In the genomic region with DNA sequence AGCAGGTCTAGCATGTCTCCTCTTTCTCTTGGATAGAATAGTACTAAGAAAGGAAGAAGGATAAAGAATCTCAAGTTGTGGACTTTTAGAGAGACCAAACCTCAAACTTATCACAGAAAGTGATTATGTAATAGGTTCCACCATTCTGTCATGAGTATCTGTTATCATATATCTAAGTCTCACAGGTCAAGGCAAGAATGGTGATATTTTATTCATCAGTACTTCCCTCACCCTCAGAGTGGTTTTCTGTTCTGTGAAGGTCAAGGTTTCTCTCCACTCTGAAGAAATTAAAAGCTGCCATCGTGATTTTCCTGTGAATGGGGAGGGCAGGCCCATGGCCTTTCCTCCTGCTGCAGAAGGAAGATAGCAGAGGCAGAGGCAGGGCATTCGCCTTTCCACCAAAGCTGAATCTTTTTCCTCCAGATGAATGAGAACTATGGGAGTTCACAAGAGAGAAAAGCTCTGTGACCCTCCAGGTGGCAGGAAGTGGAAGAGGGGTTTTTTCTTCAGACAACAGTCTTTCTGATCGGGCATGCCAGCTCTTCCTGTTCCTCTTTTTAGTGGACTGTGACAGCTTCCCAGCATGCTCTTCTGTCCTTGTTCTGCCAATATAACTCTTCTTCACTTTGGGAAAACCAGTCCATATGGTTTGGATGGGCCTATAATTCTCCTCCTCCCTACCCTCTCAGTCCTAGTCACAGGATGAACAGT, we compare ENCODE assay signal across 16 cellular contexts. TPM values are rescaled to one million over a fixed set of nuclear protein-coding genes. Genes with fewer than 3 reads are reported as not detected.
DNase-seq lines count a peak whose midpoint lies in the region; ATAC-seq and TF ChIP-seq lines count a peak whose summit lies in the region.
"Had no signal": no experiment of that assay in that cellular context is flagged by ENCODE, and none has a peak within 500 bp of the region (broad histone marks: within the 10 kb centered on the region; RNA-seq: fewer than 3 reads in every experiment).

No MANE protein-coding gene starts in this region.

- H3K4me3 Mint-ChIP-seq in activated CD4-positive, alpha-beta T cell treated with anti-CD3 and anti-CD28 coated beads, Interleukin-2, amount 10 ng/mL, durations not matched to agents 24 days and 14 days, result no peak overlapping the region
- H3K4me3 Mint-ChIP-seq: activated naive CD8-positive, alpha-beta T cell had no signal

- WGBS in spleen, 5 donors, result 3 to 23% (median 8%) methylated on average over 3 of the region's 3 CpGs

- ATAC-seq in GM19043 (IDR thresholded peaks at IDR 0.05; ENCODE audit: low read depth, unreplicated experiment) (peak; percentile 80), HG02588 (IDR thresholded peaks at IDR 0.05; ENCODE audit: unreplicated experiment) (peak; percentile 73), HG02840 (IDR thresholded peaks at IDR 0.05; ENCODE audit: low FRiP score, unreplicated experiment) (no peak)
- ATAC-seq: left ventricle myocardium superior, sciatic nerve had no signal

- peaks cover 9% of the 10 kb centered on the region for H3K27me3 Mint-ChIP-seq in activated CD4-positive, alpha-beta T cell treated with anti-CD3 and anti-CD28 coated beads, Interleukin-2, amount 10 ng/mL, durations not matched to agents 24 days and 14 days
- H3K27me3 Mint-ChIP-seq: activated naive CD8-positive, alpha-beta T cell had no signal

- H3K9me3 ChIP-seq in spleen, result no peaks in the 10 kb centered on the region

- peak overlapping the region in 5 of 8 donors; percentile 8 to 63 (median 39) for H3K27ac ChIP-seq in spleen
- H3K27ac ChIP-seq: hepatocyte, HL-60 had no signal

- H3K4me1 Mint-ChIP-seq in activated CD4-positive, alpha-beta T cell treated with anti-CD3 and anti-CD28 coated beads, Interleukin-2, amount 10 ng/mL, durations not matched to agents 24 days and 14 days, result peaks cover 2% of the 10 kb centered on the region

- no peak overlapping the region for H3K4me3 ChIP-seq in spleen
- H3K4me3 ChIP-seq: hepatocyte had no signal

- no peak for TF ChIP-seq CTCF in spleen (IDR thresholded peaks at IDR 0.05 in 8 of 11, conservative IDR thresholded peaks at IDR 0.05 in 3 of 11)

- intact Hi-C loops in spleen (cut with DNase I; ENCODE audit: low total_unique reads), result no loop called here
- intact Hi-C loops in activated CD4-positive, alpha-beta T cell treated with anti-CD3 and anti-CD28 coated beads, Interleukin-2, amount 10 ng/mL, durations not matched to agents 24 days and 14 days (cut with micrococcal nuclease), result no loop called here

- no peaks in the 10 kb centered on the region for H3K27me3 ChIP-seq in spleen (replicated peaks in 1 of 7)
- H3K27me3 ChIP-seq: hepatocyte had no signal

- H3K4me1 ChIP-seq in spleen, result peaks cover 0 to 15% (median 4%) of the 10 kb centered on the region in 6 donors

- no peak overlapping the region for H3K27ac Mint-ChIP-seq in activated CD4-positive, alpha-beta T cell treated with anti-CD3 and anti-CD28 coated beads, Interleukin-2, amount 10 ng/mL, durations not matched to agents 24 days and 14 days
- H3K27ac Mint-ChIP-seq: activated naive CD8-positive, alpha-beta T cell had no signal

- no peaks in the 10 kb centered on the region for H3K36me3 ChIP-seq in spleen

- H3K36me3 Mint-ChIP-seq in activated CD4-positive, alpha-beta T cell treated with anti-CD3 and anti-CD28 coated beads, Interleukin-2, amount 10 ng/mL, durations not matched to agents 24 days and 14 days (ENCODE audit: low read depth), result no peaks in the 10 kb centered on the region

- DNase-seq in Kasumi-1 (lab: John Stamatoyannopoulos, UW) (peak; percentile 58 to 62), spleen (no peak), NCI-H774 (lab: John Stamatoyannopoulos, UW) (no peak)
- no peak for DNase-seq in activated CD4-positive, alpha-beta T cell treated with anti-CD3 and anti-CD28 coated beads, Interleukin-2, amount 10 ng/mL, durations not matched to agents 24 days and 14 days
- DNase-seq: GDM1, left ventricle myocardium superior, NCI-H1092 treated with DMSO at 0.1 percent for 48 hours, NCI-H524 had no signal

- peaks cover 5% of the 10 kb centered on the region for H3K9me3 Mint-ChIP-seq in activated CD4-positive, alpha-beta T cell treated with anti-CD3 and anti-CD28 coated beads, Interleukin-2, amount 10 ng/mL, durations not matched to agents 24 days and 14 days

- TF ChIP-seq POLR2A in spleen (IDR thresholded peaks at IDR 0.05), result no peak

RNA-seq across cellular contexts. Expression of a gene that starts 37.1 kb away (rescaled TPM):
- not detected for total RNA-seq in spleen
- not detected for polyA plus RNA-seq in spleen
- total RNA-seq in activated CD4-positive, alpha-beta T cell treated with anti-CD3 and anti-CD28 coated beads, Interleukin-2, amount 10 ng/mL, durations not matched to agents 24 days and 14 days, result not detected in 2 replicates
- total RNA-seq: left ventricle myocardium superior, sciatic nerve had no signal
- polyA plus RNA-seq: hepatocyte, neural cell had no signal

Comparison
In these comparisons a context has a peak if more than half of its experiments do, and no peak if none do; other contexts are left out.
1. DNase-seq: peak in Kasumi-1 (2 of 2); none in spleen (single experiment), NCI-H774 (single experiment) and activated CD4-positive, alpha-beta T cell treated with anti-CD3 and anti-CD28 coated beads, Interleukin-2, amount 10 ng/mL, durations not matched to agents 24 days and 14 days (single experiment).